In the genomic region with DNA sequence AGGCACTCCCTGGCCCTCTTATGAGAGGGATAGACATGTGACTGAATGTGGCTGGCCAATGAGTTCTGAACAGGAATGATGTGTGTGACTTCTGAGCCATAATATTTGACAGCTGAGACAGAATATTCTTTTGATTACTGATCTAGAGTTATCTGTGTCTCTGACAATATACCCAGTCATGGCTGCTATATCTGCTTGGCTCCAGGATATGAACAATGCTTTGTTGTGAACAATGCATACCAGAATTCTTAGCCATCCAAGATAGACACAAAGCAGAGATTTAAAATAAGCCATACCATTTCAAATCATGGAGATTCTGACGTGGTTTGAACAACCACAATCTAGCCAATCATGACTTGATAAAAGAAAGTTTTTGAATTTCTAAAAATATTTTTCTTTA, we compare ENCODE assay signal across 20 cellular contexts.
"Had no signal": no experiment of that assay in that cellular context is flagged by ENCODE, and none has a peak within 500 bp of the region (broad histone marks: within the 10 kb centered on the region; RNA-seq: fewer than 3 reads in every experiment).

No MANE protein-coding gene starts in this region.

- H3K36me3 ChIP-seq: adrenal gland, lower lobe of right lung, right atrium auricular region, upper lobe of left lung had no signal

- DNase-seq: activated CD4-positive, alpha-beta T cell treated with anti-CD3 and anti-CD28 coated beads for 36 hours; activated CD4-positive, alpha-beta T cell treated with anti-CD3 and anti-CD28 coated beads, Interleukin-2, amount 50 U/mL, for 4 hours; activated CD8-positive, alpha-beta memory T cell treated with anti-CD3 and anti-CD28 coated beads, Interleukin-2, amount 50 U/mL, for 48 hours; activated naive CD4-positive, alpha-beta T cell; activated T-cell treated with anti-CD3 and anti-CD28 coated beads, Interleukin-2, amount 50 U/mL, for 4 hours; adrenal gland; caudate nucleus; dermis blood vessel endothelial cell; effector CD8-positive, alpha-beta T cell; kidney; lower lobe of right lung; naive B cell; psoas muscle; stimulated activated CD4-positive, alpha-beta T cell treated with anti-CD3 and anti-CD28 coated beads, Interleukin-12 subunit alpha, Interleukin-12 subunit beta, amount 100 ng/mL, for 4 hours; stimulated activated CD4-positive, alpha-beta T cell treated with anti-CD3 and anti-CD28 coated beads, Interleukin-4, amount 100 ng/mL, for 4 hours; stimulated activated naive CD8-positive, alpha-beta T cell treated with anti-CD3 and anti-CD28 coated beads, Interleukin-15, Interleukin-2, amounts not matched to agents 100 U/mL and 50 U/mL, for 24 hours; T1000; upper lobe of left lung had no signal

- H3K27me3 ChIP-seq: adrenal gland, right atrium auricular region, upper lobe of left lung had no signal

- H3K27ac ChIP-seq: adrenal gland, lower lobe of right lung, psoas muscle, right atrium auricular region, upper lobe of left lung had no signal

- H3K4me3 ChIP-seq: adrenal gland, lower lobe of right lung, psoas muscle, right atrium auricular region, upper lobe of left lung had no signal

- FAIRE-seq: astrocyte, kidney had no signal
